ENCODE assay signal across 9 cellular contexts in genomic region chr7:44962483-44963251, GRCh38. TPM values are rescaled to one million over a fixed set of nuclear protein-coding genes. Genes with fewer than 3 reads are reported as not detected.
DNase-seq lines count a peak whose midpoint lies in the region; ATAC-seq, FAIRE-seq and TF ChIP-seq lines count a peak whose summit lies in the region.
"Had no signal": no experiment of that assay in that cellular context is flagged by ENCODE, and none has a peak within 500 bp of the region (broad histone marks: within the 10 kb centered on the region; RNA-seq: fewer than 3 reads in every experiment).

No MANE protein-coding gene starts in this region.

- TF ChIP-seq POLR2A in suprapubic skin (IDR thresholded peaks at IDR 0.05): no peak

- TF ChIP-seq EP300 in suprapubic skin (IDR thresholded peaks at IDR 0.05): no peak

- intact Hi-C loops in left colon (cut with DNase I, micrococcal nuclease): loop anchor here in 1 of 2 donors (10.0 kb wide), 1 partner anchor 172 kb away; no protein-coding TSS in a partner anchor

- no peak for ATAC-seq in activated CD4-positive, CD25-positive, alpha-beta regulatory T cell treated with anti-CD3 and anti-CD28 coated beads, Interleukin-2, amount 50 U/mL, for 24 hours
- peak; percentile 66 for ATAC-seq in left colon
- ATAC-seq in HG02981 (IDR thresholded peaks at IDR 0.05; ENCODE audit: unreplicated experiment): no peak
- no peak for ATAC-seq in GM21526 (IDR thresholded peaks at IDR 0.05; ENCODE audit: low FRiP score, unreplicated experiment)

- H3K4me3 ChIP-seq in suprapubic skin: peak overlapping the region; percentile 52

- H3K4me1 ChIP-seq in suprapubic skin: peaks cover 10% of the 10 kb centered on the region

- peak; percentile 37 for DNase-seq in activated CD4-positive, CD25-positive, alpha-beta regulatory T cell treated with anti-CD3 and anti-CD28 coated beads, Interleukin-2, amount 50 U/mL, for 72 hours
- DNase-seq in cerebellum (ENCODE audit: low spot score): peak; percentile 59
- DNase-seq in left colon: peak in 1 of 2 donors; percentile 17
- peak; percentile 66 to 79 for DNase-seq in suprapubic skin (ENCODE audit: low spot score in 2 of 2)
- no peak for DNase-seq in GM19239 (ENCODE audit: insufficient read length, low spot score)

- H3K9me3 ChIP-seq in suprapubic skin: no peaks in the 10 kb centered on the region

- 9% methylated on average over 9 of the region's 76 CpGs for WGBS in suprapubic skin

- FAIRE-seq in GM19239 (lab: Jason Lieb, UNC): no peak

- H3K27me3 ChIP-seq in suprapubic skin: no peaks in the 10 kb centered on the region

- TF ChIP-seq CTCF in suprapubic skin (IDR thresholded peaks at IDR 0.05): no peak

- H3K27ac ChIP-seq in suprapubic skin: no peak overlapping the region
- H3K27ac ChIP-seq: HL-60 had no signal

- no peaks in the 10 kb centered on the region for H3K36me3 ChIP-seq in suprapubic skin

RNA-seq across cellular contexts. Expression of gene MYO1G, which starts 16.1 kb away (rescaled TPM):
- total RNA-seq in cerebellum: 0.54 TPM
- total RNA-seq in left colon: 1 to 10 TPM; 2.6 to 4.2 TPM
- total RNA-seq in suprapubic skin: 1 to 10 TPM in 3 of 4 donors, under 1 TPM in 1; 0.68 to 4.5 (median 1.6) TPM

RNA-seq across cellular contexts. Expression of gene CCM2, which starts 37.3 kb away (rescaled TPM):
- total RNA-seq in cerebellum (18.8 TPM), left colon (10 to 100 TPM; 33.7 to 39.1 TPM), suprapubic skin (10 to 100 TPM; 34.3 to 42.3 (median 35.9) TPM)
